Comparison of ENCODE assay signal across 9 cellular contexts in the genomic region with DNA sequence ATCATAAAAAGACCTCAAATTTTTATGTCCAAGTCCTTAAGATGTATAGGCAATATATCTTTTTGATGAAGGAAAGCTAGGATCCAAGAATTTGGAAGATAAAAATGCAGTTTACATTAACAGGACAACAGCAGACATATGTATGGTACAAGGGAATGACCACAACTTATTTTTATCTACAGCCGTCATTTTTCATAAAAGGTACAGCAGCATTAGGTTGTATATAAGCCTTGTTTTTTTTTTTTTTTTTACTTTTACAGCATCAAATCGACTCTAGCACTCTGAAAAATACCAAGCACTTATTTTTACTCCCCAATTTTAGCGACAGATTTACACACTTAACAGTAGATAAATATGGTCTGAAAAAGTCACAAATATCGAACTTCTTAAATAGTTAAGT. TPM values are rescaled to one million over a fixed set of nuclear protein-coding genes. Genes with fewer than 3 reads are reported as not detected.
DNase-seq lines count a peak whose midpoint lies in the region; ATAC-seq and TF ChIP-seq lines count a peak whose summit lies in the region.
"Had no signal": no experiment of that assay in that cellular context is flagged by ENCODE, and none has a peak within 500 bp of the region (broad histone marks: within the 10 kb centered on the region; RNA-seq: fewer than 3 reads in every experiment).

No MANE protein-coding gene starts in this region.

- ATAC-seq in naive B cell (ENCODE audit: low read depth in 2 of 2) = no peak
- no peak for ATAC-seq in GM19467 (IDR thresholded peaks at IDR 0.05; ENCODE audit: unreplicated experiment)
- ATAC-seq in GM19455 (IDR thresholded peaks at IDR 0.05; ENCODE audit: unreplicated experiment) = no peak

- H3K4me3 ChIP-seq in AG09309 (ENCODE audit: control insufficient read depth, low read depth, low read length) = peak overlapping the region; percentile 86
- peak overlapping the region; percentile 93 to 97 for H3K4me3 ChIP-seq in cardiac fibroblast (replicated peaks in 1 of 2; ENCODE audit: low read depth in 2 of 2, low read length in 2 of 2)

- no peaks in the 10 kb centered on the region for H3K27me3 Mint-ChIP-seq in IgD-negative memory B cell
- H3K27me3 Mint-ChIP-seq in naive B cell = no peaks in the 10 kb centered on the region

- DNase-seq in AG09309 (ENCODE audit: low read depth) (no peak), cardiac fibroblast (ENCODE audit: low read depth in 2 of 2) (no peak), naive B cell (no peak), HT-29 (ENCODE audit: low spot score) (no peak), mucosa of gallbladder (ENCODE audit: low spot score) (no peak)
- DNase-seq: NCI-H1092 treated with DMSO at 0.1 percent for 48 hours had no signal

- H3K27ac Mint-ChIP-seq in IgD-negative memory B cell = peak overlapping the region; percentile 84 to 99 (median 89)
- peak overlapping the region; percentile 30 to 99 (median 95) for H3K27ac Mint-ChIP-seq in naive B cell

- H3K4me1 Mint-ChIP-seq in IgD-negative memory B cell = peaks cover 44 to 53% (median 46%) of the 10 kb centered on the region in 3 donors
- peaks cover 53 to 60% (median 60%) of the 10 kb centered on the region in 3 donors for H3K4me1 Mint-ChIP-seq in naive B cell

- H3K36me3 Mint-ChIP-seq in IgD-negative memory B cell (peaks cover 2% of the 10 kb centered on the region), naive B cell (peaks cover 0 to 4% of the 10 kb centered on the region in 2 donors)

- H3K9me3 Mint-ChIP-seq in IgD-negative memory B cell = no peaks in the 10 kb centered on the region
- H3K9me3 Mint-ChIP-seq in naive B cell = no peaks in the 10 kb centered on the region

- TF ChIP-seq CTCF in AG09309 (IDR thresholded peaks at IDR 0.05; ENCODE audit: control insufficient read depth, insufficient read depth, low read depth, low read length, missing control alignments) = no peak
- no peak for TF ChIP-seq CTCF in cardiac fibroblast (IDR thresholded peaks at IDR 0.05; ENCODE audit: low read depth, low read length)

- H3K4me3 Mint-ChIP-seq in IgD-negative memory B cell (peak overlapping the region; percentile 86 to 99 (median 92)), naive B cell (peak overlapping the region; percentile 87 to 97 (median 93))

RNA-seq across cellular contexts. Expression of a gene that starts 1.3 kb away (rescaled TPM):
- polyA plus RNA-seq in IgD-negative memory B cell (116 TPM), naive B cell (ENCODE audit: low read depth in 6 of 6) (100 to 1,000 TPM; 105 to 167 (median 146) TPM)
- total RNA-seq in HT-29 (2014; rRNA removed; shearing (Covaris generic)) = 140 and 147 TPM in 2 replicates
- 78.9 TPM for total RNA-seq in mucosa of gallbladder

RNA-seq across cellular contexts. Expression of a gene that starts 19.2 kb away (rescaled TPM):
- polyA plus RNA-seq in IgD-negative memory B cell = 143 TPM
- polyA plus RNA-seq in naive B cell (ENCODE audit: low read depth in 6 of 6) = 100 to 1,000 TPM; 152 to 189 (median 174) TPM
- total RNA-seq in HT-29 (2014; rRNA removed; shearing (Covaris generic)) = 56.4 and 74.5 TPM in 2 replicates
- total RNA-seq in mucosa of gallbladder = 153 TPM
